In the genomic region with DNA sequence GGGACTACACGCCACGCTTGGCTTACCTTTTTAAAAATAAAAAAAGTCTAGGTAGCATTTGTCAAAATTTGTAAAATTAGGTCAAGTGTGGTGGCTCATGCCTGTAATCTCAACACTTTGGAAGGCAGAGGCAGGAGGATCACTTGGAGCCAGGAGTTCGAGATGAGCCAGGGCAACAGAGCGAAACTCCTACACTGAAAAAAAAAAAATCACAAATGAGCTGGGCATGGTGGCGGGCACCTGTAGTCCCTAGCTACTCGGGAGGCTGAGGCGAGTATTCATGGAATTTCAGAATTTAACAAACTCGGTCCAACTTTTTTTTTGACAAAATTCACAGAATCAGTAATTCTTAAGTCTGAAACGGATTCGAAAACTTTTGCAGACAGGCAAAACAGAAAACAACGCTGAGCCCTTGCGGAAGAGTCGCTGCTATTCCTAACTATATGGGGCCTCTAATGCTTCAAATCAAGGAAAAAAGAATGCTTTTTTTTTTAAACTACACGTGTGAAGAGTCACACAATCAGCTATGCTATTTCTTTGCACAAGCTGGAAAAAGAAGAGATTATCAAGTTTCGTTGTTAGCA, we compare ENCODE assay signal across 8 cellular contexts.
DNase-seq lines count a peak whose midpoint lies in the region; ATAC-seq and TF ChIP-seq lines count a peak whose summit lies in the region.

No MANE protein-coding gene starts in this region.

- peaks cover 22 to 33% (median 32%) of the 10 kb centered on the region in 4 donors for H3K4me1 Mint-ChIP-seq in naive thymus-derived CD8-positive, alpha-beta T cell

- ATAC-seq in naive thymus-derived CD8-positive, alpha-beta T cell: no peak
- ATAC-seq in HG03025 (IDR thresholded peaks at IDR 0.05; ENCODE audit: low FRiP score, unreplicated experiment) (no peak), left lobe of liver (no peak)

- no peaks in the 10 kb centered on the region for H3K36me3 ChIP-seq in KOPT-K1 (ENCODE audit: insufficient read depth, low read length)

- CTCF ChIA-PET in AG04450 (lab: Charles Lee): interaction anchor here (0.6 to 1.7 kb wide), 4 partner anchors 10 to 374 kb away, joined by 3 to 21 read pairs (median 6); no protein-coding TSS in a partner anchor

- POLR2A ChIA-PET in AG04450 (lab: Yijun Ruan, JAX): interaction anchor here (0.7 kb wide), 1 partner anchor 322 kb away, joined by 3 read pairs; no protein-coding TSS in a partner anchor
- POLR2A ChIA-PET in naive thymus-derived CD8-positive, alpha-beta T cell (lab: Charles Lee): interaction anchor here (1.4 to 1.5 kb wide), 2 partner anchors 17 to 413 kb away, joined by 5 read pairs; a partner anchor contains a TSS

- peaks cover 0 to 3% (median 0%) of the 10 kb centered on the region in 3 donors for H3K36me3 Mint-ChIP-seq in naive thymus-derived CD8-positive, alpha-beta T cell

- H3K27me3 Mint-ChIP-seq in naive thymus-derived CD8-positive, alpha-beta T cell: no peaks in the 10 kb centered on the region

- H3K9me3 Mint-ChIP-seq in naive thymus-derived CD8-positive, alpha-beta T cell: no peaks in the 10 kb centered on the region

- peak overlapping the region; percentile 83 to 95 (median 92) for H3K4me3 Mint-ChIP-seq in naive thymus-derived CD8-positive, alpha-beta T cell

- H3K27ac Mint-ChIP-seq in naive thymus-derived CD8-positive, alpha-beta T cell: peak overlapping the region; percentile 64 to 96 (median 90)

- no peaks in the 10 kb centered on the region for H3K27me3 ChIP-seq in AG04450 (ENCODE audit: control insufficient read depth, insufficient read depth, low read length)

- no peak for TF ChIP-seq CTCF in AG04450 (IDR thresholded peaks at IDR 0.05; ENCODE audit: low read depth, low read length)

- peak overlapping the region; percentile 69 for H3K4me3 ChIP-seq in AG04450 (ENCODE audit: low read depth, low read length)

- peak overlapping the region; percentile 83 for H3K27ac ChIP-seq in AG04450 (ENCODE audit: low read depth, low read length)
- H3K27ac ChIP-seq in KOPT-K1 (ENCODE audit: low read depth, low read length, poor library complexity, severe bottlenecking): peak overlapping the region; percentile 70
- H3K27ac ChIP-seq in cingulate gyrus (ENCODE audit: low read depth, low read length): peak overlapping the region; percentile 88

- H3K9me3 ChIP-seq in AG04450 (ENCODE audit: control insufficient read depth, insufficient read depth, low read length): no peaks in the 10 kb centered on the region
- no peaks in the 10 kb centered on the region for H3K9me3 ChIP-seq in KOPT-K1 (ENCODE audit: insufficient read depth, low read length, poor library complexity, severe bottlenecking)

- DNase-seq in AG04450 (ENCODE audit: low read depth, low spot score): no peak
- no peak for DNase-seq in naive thymus-derived CD8-positive, alpha-beta T cell
- no peak for DNase-seq in NCI-H510A (lab: John Stamatoyannopoulos, UW)
- no peak for DNase-seq in DMS79 treated with DMSO at 0.1 percent for 48 hours (lab: John Stamatoyannopoulos, UW)
- DNase-seq in left lobe of liver (ENCODE audit: low spot score): no peak
